In genomic region chr17:77834170-77835115, GRCh38 we compare ENCODE assay signal across 9 cellular contexts.
DNase-seq lines count a peak whose midpoint lies in the region; ATAC-seq and TF ChIP-seq lines count a peak whose summit lies in the region.
"Had no signal": no experiment of that assay in that cellular context is flagged by ENCODE, and none has a peak within 500 bp of the region (broad histone marks: within the 10 kb centered on the region; RNA-seq: fewer than 3 reads in every experiment).

No MANE protein-coding gene starts in this region.

- H3K9me3 ChIP-seq in MG63 (peaks cover 5% of the 10 kb centered on the region), stomach (no peaks in the 10 kb centered on the region), tibial nerve (no peaks in the 10 kb centered on the region)

- peak overlapping the region; percentile 7 to 88 for H3K27ac Mint-ChIP-seq in natural killer cell

- intact Hi-C loops in natural killer cell (cut with micrococcal nuclease): loop anchor here (1.0 kb wide), 1 partner anchor 9 kb away; no protein-coding TSS in a partner anchor
- intact Hi-C loops in stomach (cut with DNase I; ENCODE audit: low total_unique reads): no loop called here

- no peaks in the 10 kb centered on the region for H3K27me3 ChIP-seq in MG63
- H3K27me3 ChIP-seq in stomach: peaks cover 0 to 12% (median 0%) of the 10 kb centered on the region in 3 donors
- no peaks in the 10 kb centered on the region for H3K27me3 ChIP-seq in tibial nerve

- peak overlapping the region; percentile 45 for H3K4me3 Mint-ChIP-seq in natural killer cell
- H3K4me3 Mint-ChIP-seq: nephron had no signal

- H3K27ac ChIP-seq in stomach (peak overlapping the region in 1 of 5 donors; percentile 24), tibial nerve (peak overlapping the region in 1 of 4 donors; percentile 49)

- H3K4me1 Mint-ChIP-seq in natural killer cell: peaks cover 41 to 43% of the 10 kb centered on the region in 2 donors

- peak; percentile 75 to 86 (median 85) for ATAC-seq in natural killer cell
- no peak for ATAC-seq in HG03565 (IDR thresholded peaks at IDR 0.05; ENCODE audit: unreplicated experiment)

- H3K27me3 Mint-ChIP-seq in natural killer cell (ENCODE audit: low read depth in 2 of 2): peaks cover 12 to 19% of the 10 kb centered on the region in 2 donors

- TF ChIP-seq CTCF in natural killer cell (IDR thresholded peaks at IDR 0.05): no peak
- TF ChIP-seq CTCF in stomach (IDR thresholded peaks at IDR 0.05): no peak
- TF ChIP-seq CTCF in tibial nerve (IDR thresholded peaks at IDR 0.05): no peak

- H3K36me3 Mint-ChIP-seq in natural killer cell: no peaks in the 10 kb centered on the region

- no peaks in the 10 kb centered on the region for H3K9me3 Mint-ChIP-seq in natural killer cell
- H3K9me3 Mint-ChIP-seq: nephron had no signal

- no peak for TF ChIP-seq EP300 in stomach (IDR thresholded peaks at IDR 0.05)
- no peak for TF ChIP-seq EP300 in tibial nerve (IDR thresholded peaks at IDR 0.05)

- H3K36me3 ChIP-seq in MG63 (no peaks in the 10 kb centered on the region), stomach (no peaks in the 10 kb centered on the region), tibial nerve (no peaks in the 10 kb centered on the region)

- H3K4me1 ChIP-seq in stomach: peaks cover 19 to 44% (median 22%) of the 10 kb centered on the region in 4 donors
- peaks cover 9 to 40% (median 24%) of the 10 kb centered on the region in 4 donors for H3K4me1 ChIP-seq in tibial nerve

- 26 to 37% (median 31%) methylated on average over 11 to 12 of the region's 12 CpGs for WGBS in stomach, 5 donors
- 46 to 50% methylated on average over 4 to 9 of the region's 12 CpGs for WGBS in tibial nerve, 2 donors

- H3K4me3 ChIP-seq in MG63 (no peak overlapping the region), stomach (no peak overlapping the region), tibial nerve (no peak overlapping the region)

- DNase-seq in ELF-1 (ENCODE audit: low read depth, low spot score) (peak; percentile 75), MG63 (peak; percentile 95), dermis blood vessel endothelial cell (peak; percentile 84), natural killer cell (peak; percentile 72), stomach (peak; percentile 66), tibial nerve (ENCODE audit: low spot score in 2 of 2) (no peak)
- DNase-seq in activated CD4-positive, alpha-beta T cell treated with anti-CD3 and anti-CD28 coated beads for 4 hours: peak; percentile 64 to 73

- TF ChIP-seq POLR2A in stomach (IDR thresholded peaks at IDR 0.05): no peak
- no peak for TF ChIP-seq POLR2A in tibial nerve (IDR thresholded peaks at IDR 0.05)

Comparison
In these comparisons a context has a peak if more than half of its experiments do, and no peak if none do; other contexts are left out.
1. DNase-seq: peak in ELF-1 (single experiment), MG63 (single experiment), activated CD4-positive, alpha-beta T cell treated with anti-CD3 and anti-CD28 coated beads for 4 hours (2 of 2), dermis blood vessel endothelial cell (single experiment), natural killer cell (single experiment) and stomach (single experiment); none in tibial nerve (0 of 2).